In the genomic region with DNA sequence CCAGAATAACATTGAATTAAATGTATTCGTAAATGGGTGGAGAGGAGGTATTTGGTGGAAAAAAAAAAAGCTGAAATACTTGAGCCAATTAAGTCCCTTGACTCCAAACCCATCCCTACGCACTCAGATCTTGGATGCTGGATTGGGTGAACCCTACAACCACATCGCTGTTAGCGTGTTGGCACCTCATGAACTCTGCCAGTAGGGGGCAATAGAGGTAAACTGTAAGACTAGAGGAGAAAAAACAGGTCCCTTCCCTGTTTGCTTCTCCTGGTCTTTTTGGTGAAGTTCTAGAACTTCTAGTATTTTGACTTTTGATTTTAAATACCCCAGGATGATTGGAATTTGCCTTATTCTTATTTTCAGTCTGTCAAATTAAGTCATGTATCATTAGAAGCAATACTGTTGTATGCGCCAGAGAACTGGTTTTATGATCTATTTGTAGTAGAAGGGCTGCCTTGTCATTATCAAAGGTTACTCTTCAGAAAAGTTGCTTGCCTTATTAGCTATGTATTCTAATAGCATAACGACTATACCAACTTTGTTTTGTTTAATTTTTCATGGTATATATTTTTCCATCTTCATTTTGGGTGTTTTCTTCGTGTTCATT, we compare ENCODE assay signal across 8 cellular contexts. TPM values are rescaled to one million over a fixed set of nuclear protein-coding genes. Genes with fewer than 3 reads are reported as not detected.
A peak's percentile ranks its signal among the peaks of the same experiment; 100 is the strongest.
DNase-seq lines count a peak whose midpoint lies in the region; ATAC-seq and TF ChIP-seq lines count a peak whose summit lies in the region.

No MANE protein-coding gene starts in this region.

- BruUV-seq in PC-3 (replicated peaks; lab: Mats Ljungman, UMichigan), result no TSS peak

- ATAC-seq in GM21528 (IDR thresholded peaks at IDR 0.05; ENCODE audit: low FRiP score, unreplicated experiment), result peak; percentile 95
- peak; percentile 90 for ATAC-seq in PC-3
- peak; percentile 48 to 49 for ATAC-seq in lower lobe of right lung
- peak; percentile 80 for ATAC-seq in upper lobe of right lung

- H3K4me3 Mint-ChIP-seq in brain, result no peak overlapping the region

- no peak overlapping the region for H3K27ac ChIP-seq in HL-60 (replicated peaks)
- H3K27ac ChIP-seq in PC-3 (ENCODE audit: low read length), result no peak overlapping the region
- no peak overlapping the region for H3K27ac ChIP-seq in lower lobe of right lung
- no peak overlapping the region for H3K27ac ChIP-seq in upper lobe of right lung

- no peaks in the 10 kb centered on the region for H3K79me2 ChIP-seq in PC-3 (ENCODE audit: low read length)

- POLR2A ChIA-PET in PC-3 (lab: Charles Lee; ENCODE audit: unreplicated experiment), result interaction anchor here (0.6 kb wide), 2 partner anchors 104 to 1174 kb away, joined by 3 to 4 read pairs; no protein-coding TSS in a partner anchor

- H3K4me3 ChIP-seq in HL-60 (replicated peaks; ENCODE audit: insufficient read depth, low read length) (no peak overlapping the region), PC-3 (ENCODE audit: low read length) (no peak overlapping the region), lower lobe of right lung (no peak overlapping the region), upper lobe of right lung (no peak overlapping the region)

- H2AFZ ChIP-seq in PC-3 (ENCODE audit: low read length), result no peak overlapping the region

- H4K20me1 ChIP-seq in PC-3 (ENCODE audit: low read length), result no peaks in the 10 kb centered on the region

- CTCF ChIA-PET in PC-3 (lab: Charles Lee), result interaction anchor here (0.6 to 1.0 kb wide), 3 partner anchors 175 to 225 kb away, joined by 3 to 6 read pairs (median 4); a partner anchor contains a TSS

- H3K4me1 ChIP-seq in PC-3 (ENCODE audit: insufficient read depth, low read length) (no peaks in the 10 kb centered on the region), lower lobe of right lung (no peaks in the 10 kb centered on the region), upper lobe of right lung (no peaks in the 10 kb centered on the region)

- no peak overlapping the region for H3K9ac ChIP-seq in PC-3 (ENCODE audit: low read length)

- no peaks in the 10 kb centered on the region for H3F3A ChIP-seq in PC-3 (ENCODE audit: low read length, unreplicated experiment)

- no peak overlapping the region for H3K4me2 ChIP-seq in PC-3 (ENCODE audit: low read length)

- H3K27me3 ChIP-seq in HL-60 (ENCODE audit: insufficient read depth, poor library complexity, severe bottlenecking) (no peaks in the 10 kb centered on the region), PC-3 (ENCODE audit: low read length) (no peaks in the 10 kb centered on the region), lower lobe of right lung (ENCODE audit: low read depth) (no peaks in the 10 kb centered on the region), upper lobe of right lung (no peaks in the 10 kb centered on the region)

- H3K36me3 ChIP-seq in PC-3 (ENCODE audit: low read depth, low read length) (no peaks in the 10 kb centered on the region), lower lobe of right lung (no peaks in the 10 kb centered on the region), upper lobe of right lung (no peaks in the 10 kb centered on the region)

- DNase-seq in activated gamma-delta T cell treated with Interleukin-2 at 50 U/mL for 16 hours, result peak; percentile 10
- DNase-seq in activated gamma-delta T cell (lab: John Stamatoyannopoulos, UW), result no peak
- peak; percentile 21 to 64 for DNase-seq in HL-60 (ENCODE audit: low read depth in 1 of 2, low spot score in 1 of 2)
- peak; percentile 98 for DNase-seq in PC-3
- no peak for DNase-seq in lower lobe of right lung
- DNase-seq in upper lobe of right lung, result no peak

- H3K9me3 ChIP-seq in PC-3 (ENCODE audit: low read length) (no peaks in the 10 kb centered on the region), lower lobe of right lung (no peaks in the 10 kb centered on the region), upper lobe of right lung (no peaks in the 10 kb centered on the region)

- no peaks in the 10 kb centered on the region for H3K9me2 ChIP-seq in PC-3 (replicated peaks; ENCODE audit: low read length)

- intact Hi-C loops in PC-3 (cut with micrococcal nuclease), result loop anchor here (1.0 to 10.0 kb wide), 5 partner anchors 131 to 563 kb away; a partner anchor contains a TSS
- intact Hi-C loops in lower lobe of right lung (cut with DNase I), result no loop called here
- intact Hi-C loops in upper lobe of right lung (cut with DNase I), result no loop called here

- no peaks in the 10 kb centered on the region for H3K9me3 Mint-ChIP-seq in brain

- H3K27ac Mint-ChIP-seq in brain, result no peak overlapping the region

- H3K27me3 Mint-ChIP-seq in brain, result no peaks in the 10 kb centered on the region

- TF ChIP-seq CTCF in HL-60 (IDR thresholded peaks at IDR 0.05; ENCODE audit: insufficient read depth, low read length), result peak; percentile 86
- TF ChIP-seq CTCF in PC-3 (conservative IDR thresholded peaks at IDR 0.05; ENCODE audit: low read depth, low read length), result peak; percentile 99
- TF ChIP-seq CTCF in brain (conservative IDR thresholded peaks at IDR 0.05), result peak; percentile 47 to 73
- TF ChIP-seq CTCF in lower lobe of right lung (IDR thresholded peaks at IDR 0.05), result peak; percentile 70
- TF ChIP-seq CTCF in upper lobe of right lung (IDR thresholded peaks at IDR 0.05), result peak; percentile 72

- H3K36me3 Mint-ChIP-seq in brain, result no peaks in the 10 kb centered on the region

- H3K4me1 Mint-ChIP-seq in brain, result no peaks in the 10 kb centered on the region

RNA-seq across cellular contexts. Expression of a gene that starts 1.9 kb away (rescaled TPM):
- total RNA-seq in PC-3 (2014; rRNA removed) (not detected in 2 replicates), lower lobe of right lung (not detected), upper lobe of right lung (not detected)
- not detected for polyA plus RNA-seq in brain (ENCODE audit: insufficient read depth, low read depth, low replicate concordance)

RNA-seq across cellular contexts. Expression of a gene that starts 35.1 kb away (rescaled TPM):
- total RNA-seq in PC-3 (2014; rRNA removed), result not detected in 2 replicates
- polyA plus RNA-seq in brain (ENCODE audit: insufficient read depth, low read depth, low replicate concordance), result not detected
- total RNA-seq in lower lobe of right lung, result not detected
- not detected for total RNA-seq in upper lobe of right lung

RNA-seq across cellular contexts. Expression of a gene that starts 57.0 kb away (rescaled TPM):
- total RNA-seq in PC-3 (2014; rRNA removed) (not detected in 2 replicates), lower lobe of right lung (not detected), upper lobe of right lung (not detected)
- not detected for polyA plus RNA-seq in brain (ENCODE audit: insufficient read depth, low read depth, low replicate concordance)

Comparison
In these comparisons a context has a peak if more than half of its experiments do, and no peak if none do; other contexts are left out.
1. DNase-seq: peak in activated gamma-delta T cell treated with Interleukin-2 at 50 U/mL for 16 hours (single experiment), HL-60 (2 of 2) and PC-3 (single experiment); none in activated gamma-delta T cell (single experiment), lower lobe of right lung (single experiment) and upper lobe of right lung (single experiment).
2. Peak in every context shown above with its lines, with median percentiles within 50 percentile points of each other: ATAC-seq and CTCF ChIP-seq.